14 cellular contexts compared by ENCODE assay signal in the genomic region with DNA sequence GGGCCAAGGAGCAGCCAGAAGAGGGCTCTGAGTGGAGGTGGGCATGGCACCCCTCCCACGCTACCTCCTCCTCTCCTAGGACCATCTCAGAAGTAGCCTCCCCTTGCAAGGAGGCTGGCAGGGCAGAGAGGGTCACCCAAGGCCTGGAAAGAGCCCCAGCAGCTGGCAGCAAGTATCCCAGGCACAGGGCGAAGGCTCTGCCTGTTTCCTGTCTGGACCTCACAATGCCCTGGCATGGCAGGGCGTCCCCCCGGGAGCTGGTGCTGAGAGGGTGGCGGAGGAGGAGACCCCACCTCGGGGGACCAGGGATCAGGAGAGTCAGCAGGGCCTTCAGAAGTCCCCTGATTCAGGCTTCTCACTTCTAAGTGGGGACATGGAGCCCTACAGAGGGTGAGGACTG.
A peak's percentile ranks its signal among the peaks of the same experiment; 100 is the strongest.
DNase-seq lines count a peak whose midpoint lies in the region; ATAC-seq and TF ChIP-seq lines count a peak whose summit lies in the region.
"Had no signal": no experiment of that assay in that cellular context is flagged by ENCODE, and none has a peak within 500 bp of the region (broad histone marks: within the 10 kb centered on the region; RNA-seq: fewer than 3 reads in every experiment).

No MANE protein-coding gene starts in this region.

- no peak for ATAC-seq in right cardiac atrium
- ATAC-seq in T-helper 17 cell, result no peak

- WGBS in right cardiac atrium, result 95% methylated on average over 6 of the region's 6 CpGs
- no CpG with 5 or more reads among the region's 6 CpGs for WGBS in neuronal stem cell (ENCODE audit: extremely low coverage in 2 of 2, insufficient read length in 2 of 2, insufficient replicate concordance in 1 of 2), 2 donors

- no peaks in the 10 kb centered on the region for H3K4me1 ChIP-seq in right cardiac atrium (ENCODE audit: control insufficient read depth, insufficient read depth, low read length)
- peaks cover 0 to 3% of the 10 kb centered on the region in 2 donors for H3K4me1 ChIP-seq in neuronal stem cell (ENCODE audit: control insufficient read depth in 2 of 2, insufficient read depth in 1 of 2, low read depth in 1 of 2, low read length in 2 of 2)
- H3K4me1 ChIP-seq in neural progenitor cell, result no peaks in the 10 kb centered on the region
- H3K4me1 ChIP-seq: HAP-1 had no signal

- TF ChIP-seq CTCF in neural progenitor cell (IDR thresholded peaks at IDR 0.05), result no peak

- no peaks in the 10 kb centered on the region for H3K27me3 Mint-ChIP-seq in T-helper 17 cell
- H3K27me3 Mint-ChIP-seq in neural progenitor cell (ENCODE audit: insufficient read depth, low read depth), result peaks cover 17% of the 10 kb centered on the region
- H3K27me3 Mint-ChIP-seq: CD4-positive, alpha-beta memory T cell had no signal

- no peak overlapping the region for H3K4ac ChIP-seq in neuronal stem cell (ENCODE audit: low read length)

- H3K18ac ChIP-seq in neuronal stem cell (ENCODE audit: low read length), result peak overlapping the region; percentile 69

- H2BK12ac ChIP-seq in neuronal stem cell (ENCODE audit: low read length), result no peak overlapping the region

- H3K23ac ChIP-seq in neuronal stem cell (ENCODE audit: low read depth, low read length, poor library complexity), result no peak overlapping the region

- no peak overlapping the region for H2BK5ac ChIP-seq in neuronal stem cell (ENCODE audit: low read length)

- H2AFZ ChIP-seq in neuronal stem cell (ENCODE audit: low read length) (no peak overlapping the region), neural progenitor cell (replicated peaks) (no peak overlapping the region)

- H3K9ac ChIP-seq in neuronal stem cell (ENCODE audit: low read depth, low read length, poor library complexity) (no peak overlapping the region), neural progenitor cell (no peak overlapping the region)

- DNase-seq in right cardiac atrium (peak in 2 of 3 donors; percentile 27 to 34), cardiac septum (ENCODE audit: low spot score) (no peak), T-helper 17 cell (no peak), neuronal stem cell (ENCODE audit: low spot score) (no peak), H7 (no peak), neural progenitor cell (ENCODE audit: low spot score) (no peak)
- DNase-seq: BE2C; CD4-positive, alpha-beta memory T cell; DMS153; DMS79; GDM1 had no signal

- no peaks in the 10 kb centered on the region for H3K36me3 ChIP-seq in neuronal stem cell (replicated peaks in 1 of 2; ENCODE audit: control insufficient read depth in 2 of 2, insufficient read depth in 2 of 2, low read length in 2 of 2)
- H3K36me3 ChIP-seq in H7 (replicated peaks; ENCODE audit: control insufficient read depth, insufficient read depth, low read length), result no peaks in the 10 kb centered on the region
- no peaks in the 10 kb centered on the region for H3K36me3 ChIP-seq in neural progenitor cell
- H3K36me3 ChIP-seq: BE2C, HAP-1 had no signal

- H3K4me3 Mint-ChIP-seq in T-helper 17 cell (no peak overlapping the region), neural progenitor cell (no peak overlapping the region)
- H3K4me3 Mint-ChIP-seq: CD14-positive monocyte had no signal

- H2BK120ac ChIP-seq in neuronal stem cell (ENCODE audit: low read depth, low read length), result no peak overlapping the region

- H3K27ac Mint-ChIP-seq in T-helper 17 cell, result peak overlapping the region; percentile 100
- no peak overlapping the region for H3K27ac Mint-ChIP-seq in neural progenitor cell

- no peak overlapping the region for H2AK5ac ChIP-seq in neuronal stem cell (ENCODE audit: low read depth, low read length)

- H3K4me1 Mint-ChIP-seq in T-helper 17 cell, result peaks cover 38% of the 10 kb centered on the region
- peaks cover 41% of the 10 kb centered on the region for H3K4me1 Mint-ChIP-seq in neural progenitor cell

- H3K79me2 ChIP-seq in neural progenitor cell (ENCODE audit: low read depth), result no peaks in the 10 kb centered on the region

- H3K14ac ChIP-seq in neuronal stem cell (ENCODE audit: low read length), result no peak overlapping the region

- no peaks in the 10 kb centered on the region for H3F3A ChIP-seq in neural progenitor cell (ENCODE audit: low read depth)

- no peaks in the 10 kb centered on the region for H3K9me3 ChIP-seq in right cardiac atrium (ENCODE audit: control insufficient read depth, low read length)
- no peaks in the 10 kb centered on the region for H3K9me3 ChIP-seq in T-helper 17 cell (ENCODE audit: control insufficient read depth, low read length, poor library complexity, severe bottlenecking)
- no peaks in the 10 kb centered on the region for H3K9me3 ChIP-seq in neuronal stem cell (replicated peaks in 1 of 2; ENCODE audit: control insufficient read depth in 2 of 2, insufficient read depth in 1 of 2, low read depth in 1 of 2, low read length in 2 of 2)
- H3K9me3 ChIP-seq in neural progenitor cell (ENCODE audit: low read depth), result no peaks in the 10 kb centered on the region
- H3K9me3 ChIP-seq: BE2C, HAP-1 had no signal

- H3K27me3 ChIP-seq in right cardiac atrium (ENCODE audit: control insufficient read depth, insufficient read depth) (no peaks in the 10 kb centered on the region), neuronal stem cell (ENCODE audit: control insufficient read depth in 3 of 3, insufficient read depth in 3 of 3, low read depth in 1 of 3, low read length in 3 of 3) (peaks cover 0 to 8% (median 0%) of the 10 kb centered on the region in 3 experiments), H7 (ENCODE audit: control insufficient read depth, insufficient read depth, low read length) (no peaks in the 10 kb centered on the region), neural progenitor cell (no peaks in the 10 kb centered on the region)
- H3K27me3 ChIP-seq: BE2C had no signal

- no peaks in the 10 kb centered on the region for H3K9me3 Mint-ChIP-seq in neural progenitor cell
- H3K9me3 Mint-ChIP-seq: CD4-positive, alpha-beta memory T cell had no signal

- intact Hi-C loops in right cardiac atrium (cut with DNase I), result no loop called here
- intact Hi-C loops in cardiac septum (cut with DNase I), result no loop called here

- H2BK15ac ChIP-seq in neuronal stem cell (ENCODE audit: low read length), result no peak overlapping the region

- H3K4me2 ChIP-seq in neuronal stem cell (ENCODE audit: insufficient read depth, low read length, poor library complexity, severe bottlenecking) (no peak overlapping the region), neural progenitor cell (no peak overlapping the region)

- no peak overlapping the region for H4K91ac ChIP-seq in neuronal stem cell (ENCODE audit: low read depth, low read length, poor library complexity)

- no peaks in the 10 kb centered on the region for H3K79me1 ChIP-seq in neuronal stem cell (ENCODE audit: low read depth, low read length)

- no peak overlapping the region for H3K4me3 ChIP-seq in right cardiac atrium (ENCODE audit: low read length)
- H3K4me3 ChIP-seq in neuronal stem cell (ENCODE audit: low read length in 2 of 2), result no peak overlapping the region
- H3K4me3 ChIP-seq in H7 (ENCODE audit: insufficient read depth, low read depth, low read length), result no peak overlapping the region
- H3K4me3 ChIP-seq in neural progenitor cell, result no peak overlapping the region
- H3K4me3 ChIP-seq: HAP-1 had no signal

- no peaks in the 10 kb centered on the region for H4K20me1 ChIP-seq in neural progenitor cell (ENCODE audit: low read depth)

- H3K36me3 Mint-ChIP-seq in T-helper 17 cell (ENCODE audit: low read depth) (no peaks in the 10 kb centered on the region), neural progenitor cell (peaks cover 2% of the 10 kb centered on the region)
- H3K36me3 Mint-ChIP-seq: CD14-positive monocyte; CD4-positive, alpha-beta memory T cell had no signal

- H4K8ac ChIP-seq in neuronal stem cell (ENCODE audit: low read depth, low read length), result no peak overlapping the region

- H3K27ac ChIP-seq in right cardiac atrium (ENCODE audit: low read length) (no peak overlapping the region), neuronal stem cell (replicated peaks; ENCODE audit: low read length) (no peak overlapping the region), neural progenitor cell (no peak overlapping the region)
- H3K27ac ChIP-seq: HL-60 had no signal

Comparison
In these comparisons a context has a peak if more than half of its experiments do, and no peak if none do; other contexts are left out.
1. DNase-seq: peak in right cardiac atrium (2 of 3); none in cardiac septum (single experiment), T-helper 17 cell (0 of 3), neuronal stem cell (single experiment), H7 (single experiment) and neural progenitor cell (single experiment).